ENCODE assay signal across 1 cellular context in genomic region chr10:63042256-63042655, GRCh38.
TF ChIP-seq lines count a peak whose summit lies in the region.

No MANE protein-coding gene starts in this region.

TF ChIP-seq in K562, 482 proteins besides CTCF, POLR2A, EP300 and RAD21 (continued from another document and continues in another):
- TF ChIP-seq, protein P1, sequence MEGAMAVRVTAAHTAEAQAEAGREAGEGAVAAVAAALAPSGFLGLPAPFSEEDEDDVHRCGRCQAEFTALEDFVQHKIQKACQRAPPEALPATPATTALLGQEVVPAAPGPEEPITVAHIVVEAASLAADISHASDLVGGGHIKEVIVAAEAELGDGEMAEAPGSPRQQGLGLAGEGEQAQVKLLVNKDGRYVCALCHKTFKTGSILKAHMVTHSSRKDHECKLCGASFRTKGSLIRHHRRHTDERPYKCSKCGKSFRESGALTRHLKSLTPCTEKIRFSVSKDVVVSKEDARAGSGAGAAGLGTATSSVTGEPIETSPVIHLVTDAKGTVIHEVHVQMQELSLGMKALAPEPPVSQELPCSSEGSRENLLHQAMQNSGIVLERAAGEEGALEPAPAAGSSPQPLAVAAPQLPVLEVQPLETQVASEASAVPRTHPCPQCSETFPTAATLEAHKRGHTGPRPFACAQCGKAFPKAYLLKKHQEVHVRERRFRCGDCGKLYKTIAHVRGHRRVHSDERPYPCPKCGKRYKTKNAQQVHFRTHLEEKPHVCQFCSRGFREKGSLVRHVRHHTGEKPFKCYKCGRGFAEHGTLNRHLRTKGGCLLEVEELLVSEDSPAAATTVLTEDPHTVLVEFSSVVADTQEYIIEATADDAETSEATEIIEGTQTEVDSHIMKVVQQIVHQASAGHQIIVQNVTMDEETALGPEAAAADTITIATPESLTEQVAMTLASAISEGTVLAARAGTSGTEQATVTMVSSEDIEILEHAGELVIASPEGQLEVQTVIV (CRISPR knock-in tag; IDR thresholded peaks at IDR 0.05; ENCODE audit: borderline replicate concordance) = no peak
- TF ChIP-seq HNRNPL (IDR thresholded peaks at IDR 0.05; ENCODE audit: low read depth, low read length) (no peak), ZNF79 (CRISPR knock-in tag; IDR thresholded peaks at IDR 0.05; ENCODE audit: low read depth) (no peak), RUNX1 (IDR thresholded peaks at IDR 0.05; ENCODE audit: low read depth) (no peak), PHF8 (IDR thresholded peaks at IDR 0.05; ENCODE audit: borderline replicate concordance, low read length) (no peak), SRSF3 (IDR thresholded peaks at IDR 0.05; ENCODE audit: insufficient read depth, low read length) (no peak), HCFC1 (IDR thresholded peaks at IDR 0.05; ENCODE audit: low read depth, low read length) (no peak), XRCC4 (IDR thresholded peaks at IDR 0.05; ENCODE audit: extremely low read depth, insufficient read depth, insufficient read length) (no peak), HDAC8 (tag; IDR thresholded peaks at IDR 0.05) (no peak), E2F4 (CRISPR knock-in tag; IDR thresholded peaks at IDR 0.05; ENCODE audit: low read depth) (no peak), KAT2B (IDR thresholded peaks at IDR 0.05; ENCODE audit: low read depth, low read length) (no peak), FOXK2 (conservative IDR thresholded peaks at IDR 0.05 in 1 of 2, IDR thresholded peaks at IDR 0.05 in 1 of 2; ENCODE audit: low read depth in 2 of 2) (no peak), HMGN3 (IDR thresholded peaks at IDR 0.05; ENCODE audit: borderline replicate concordance, extremely low read depth, insufficient read length, low read depth, low read length) (no peak), MAFG (tag; conservative IDR thresholded peaks at IDR 0.05) (no peak), SNAPC5 (CRISPR knock-in tag; IDR thresholded peaks at IDR 0.05) (no peak), HBP1 (CRISPR knock-in tag; IDR thresholded peaks at IDR 0.05) (no peak), NFIC (IDR thresholded peaks at IDR 0.05) (no peak), FOXJ3 (CRISPR knock-in tag; IDR thresholded peaks at IDR 0.05) (no peak), TRIM24 (IDR thresholded peaks at IDR 0.05) (no peak), KDM5B (IDR thresholded peaks at IDR 0.05; ENCODE audit: insufficient replicate concordance, low read depth, low read length) (no peak), ZNF184 (CRISPR knock-in tag; IDR thresholded peaks at IDR 0.05) (no peak), MYC (IDR thresholded peaks at IDR 0.05; ENCODE audit: low read depth, low read length) (peak; percentile 20; the same call in 1 of the 2 replicates), MYC (CRISPR knock-in tag; IDR thresholded peaks at IDR 0.05; ENCODE audit: borderline replicate concordance, low read depth) (no peak), GTF3C2 (IDR thresholded peaks at IDR 0.05; ENCODE audit: borderline replicate concordance, extremely low read depth, insufficient read length) (no peak), ZNF644 (tag; IDR thresholded peaks at IDR 0.05; ENCODE audit: low read depth) (no peak), TAF9B (IDR thresholded peaks at IDR 0.05; ENCODE audit: partially characterized antibody) (no peak), GTF2A2 (tag; IDR thresholded peaks at IDR 0.05) (no peak), JUNB (CRISPR knock-in tag; conservative IDR thresholded peaks at IDR 0.05) (peak; percentile 45; the same call in 1 of the 2 replicates), NKRF (IDR thresholded peaks at IDR 0.05; ENCODE audit: borderline replicate concordance) (no peak), SRF (CRISPR knock-in tag; IDR thresholded peaks at IDR 0.05) (no peak), C11orf30 (IDR thresholded peaks at IDR 0.05; ENCODE audit: low read depth) (peak; percentile 53; the same call in 1 of the 2 replicates), FUS (optimal IDR thresholded peaks at IDR 0.05; ENCODE audit: low read depth, low read length) (no peak), CREB3L1 (IDR thresholded peaks at IDR 0.05; ENCODE audit: borderline replicate concordance, low read depth) (no peak), ZBTB8A (IDR thresholded peaks at IDR 0.05; ENCODE audit: partially characterized antibody) (no peak), JUND (IDR thresholded peaks at IDR 0.05; ENCODE audit: borderline replicate concordance, low read depth, low read length) (peak; percentile 92), JUND (tag; IDR thresholded peaks at IDR 0.05; ENCODE audit: borderline replicate concordance, low read depth, low read length) (peak; percentile 90; the same call in 2 of the 3 replicates), POLR2B (IDR thresholded peaks at IDR 0.05; ENCODE audit: low read depth, partially characterized antibody) (no peak), ARNT (IDR thresholded peaks at IDR 0.05) (no peak)
- TF ChIP-seq, protein P2, sequence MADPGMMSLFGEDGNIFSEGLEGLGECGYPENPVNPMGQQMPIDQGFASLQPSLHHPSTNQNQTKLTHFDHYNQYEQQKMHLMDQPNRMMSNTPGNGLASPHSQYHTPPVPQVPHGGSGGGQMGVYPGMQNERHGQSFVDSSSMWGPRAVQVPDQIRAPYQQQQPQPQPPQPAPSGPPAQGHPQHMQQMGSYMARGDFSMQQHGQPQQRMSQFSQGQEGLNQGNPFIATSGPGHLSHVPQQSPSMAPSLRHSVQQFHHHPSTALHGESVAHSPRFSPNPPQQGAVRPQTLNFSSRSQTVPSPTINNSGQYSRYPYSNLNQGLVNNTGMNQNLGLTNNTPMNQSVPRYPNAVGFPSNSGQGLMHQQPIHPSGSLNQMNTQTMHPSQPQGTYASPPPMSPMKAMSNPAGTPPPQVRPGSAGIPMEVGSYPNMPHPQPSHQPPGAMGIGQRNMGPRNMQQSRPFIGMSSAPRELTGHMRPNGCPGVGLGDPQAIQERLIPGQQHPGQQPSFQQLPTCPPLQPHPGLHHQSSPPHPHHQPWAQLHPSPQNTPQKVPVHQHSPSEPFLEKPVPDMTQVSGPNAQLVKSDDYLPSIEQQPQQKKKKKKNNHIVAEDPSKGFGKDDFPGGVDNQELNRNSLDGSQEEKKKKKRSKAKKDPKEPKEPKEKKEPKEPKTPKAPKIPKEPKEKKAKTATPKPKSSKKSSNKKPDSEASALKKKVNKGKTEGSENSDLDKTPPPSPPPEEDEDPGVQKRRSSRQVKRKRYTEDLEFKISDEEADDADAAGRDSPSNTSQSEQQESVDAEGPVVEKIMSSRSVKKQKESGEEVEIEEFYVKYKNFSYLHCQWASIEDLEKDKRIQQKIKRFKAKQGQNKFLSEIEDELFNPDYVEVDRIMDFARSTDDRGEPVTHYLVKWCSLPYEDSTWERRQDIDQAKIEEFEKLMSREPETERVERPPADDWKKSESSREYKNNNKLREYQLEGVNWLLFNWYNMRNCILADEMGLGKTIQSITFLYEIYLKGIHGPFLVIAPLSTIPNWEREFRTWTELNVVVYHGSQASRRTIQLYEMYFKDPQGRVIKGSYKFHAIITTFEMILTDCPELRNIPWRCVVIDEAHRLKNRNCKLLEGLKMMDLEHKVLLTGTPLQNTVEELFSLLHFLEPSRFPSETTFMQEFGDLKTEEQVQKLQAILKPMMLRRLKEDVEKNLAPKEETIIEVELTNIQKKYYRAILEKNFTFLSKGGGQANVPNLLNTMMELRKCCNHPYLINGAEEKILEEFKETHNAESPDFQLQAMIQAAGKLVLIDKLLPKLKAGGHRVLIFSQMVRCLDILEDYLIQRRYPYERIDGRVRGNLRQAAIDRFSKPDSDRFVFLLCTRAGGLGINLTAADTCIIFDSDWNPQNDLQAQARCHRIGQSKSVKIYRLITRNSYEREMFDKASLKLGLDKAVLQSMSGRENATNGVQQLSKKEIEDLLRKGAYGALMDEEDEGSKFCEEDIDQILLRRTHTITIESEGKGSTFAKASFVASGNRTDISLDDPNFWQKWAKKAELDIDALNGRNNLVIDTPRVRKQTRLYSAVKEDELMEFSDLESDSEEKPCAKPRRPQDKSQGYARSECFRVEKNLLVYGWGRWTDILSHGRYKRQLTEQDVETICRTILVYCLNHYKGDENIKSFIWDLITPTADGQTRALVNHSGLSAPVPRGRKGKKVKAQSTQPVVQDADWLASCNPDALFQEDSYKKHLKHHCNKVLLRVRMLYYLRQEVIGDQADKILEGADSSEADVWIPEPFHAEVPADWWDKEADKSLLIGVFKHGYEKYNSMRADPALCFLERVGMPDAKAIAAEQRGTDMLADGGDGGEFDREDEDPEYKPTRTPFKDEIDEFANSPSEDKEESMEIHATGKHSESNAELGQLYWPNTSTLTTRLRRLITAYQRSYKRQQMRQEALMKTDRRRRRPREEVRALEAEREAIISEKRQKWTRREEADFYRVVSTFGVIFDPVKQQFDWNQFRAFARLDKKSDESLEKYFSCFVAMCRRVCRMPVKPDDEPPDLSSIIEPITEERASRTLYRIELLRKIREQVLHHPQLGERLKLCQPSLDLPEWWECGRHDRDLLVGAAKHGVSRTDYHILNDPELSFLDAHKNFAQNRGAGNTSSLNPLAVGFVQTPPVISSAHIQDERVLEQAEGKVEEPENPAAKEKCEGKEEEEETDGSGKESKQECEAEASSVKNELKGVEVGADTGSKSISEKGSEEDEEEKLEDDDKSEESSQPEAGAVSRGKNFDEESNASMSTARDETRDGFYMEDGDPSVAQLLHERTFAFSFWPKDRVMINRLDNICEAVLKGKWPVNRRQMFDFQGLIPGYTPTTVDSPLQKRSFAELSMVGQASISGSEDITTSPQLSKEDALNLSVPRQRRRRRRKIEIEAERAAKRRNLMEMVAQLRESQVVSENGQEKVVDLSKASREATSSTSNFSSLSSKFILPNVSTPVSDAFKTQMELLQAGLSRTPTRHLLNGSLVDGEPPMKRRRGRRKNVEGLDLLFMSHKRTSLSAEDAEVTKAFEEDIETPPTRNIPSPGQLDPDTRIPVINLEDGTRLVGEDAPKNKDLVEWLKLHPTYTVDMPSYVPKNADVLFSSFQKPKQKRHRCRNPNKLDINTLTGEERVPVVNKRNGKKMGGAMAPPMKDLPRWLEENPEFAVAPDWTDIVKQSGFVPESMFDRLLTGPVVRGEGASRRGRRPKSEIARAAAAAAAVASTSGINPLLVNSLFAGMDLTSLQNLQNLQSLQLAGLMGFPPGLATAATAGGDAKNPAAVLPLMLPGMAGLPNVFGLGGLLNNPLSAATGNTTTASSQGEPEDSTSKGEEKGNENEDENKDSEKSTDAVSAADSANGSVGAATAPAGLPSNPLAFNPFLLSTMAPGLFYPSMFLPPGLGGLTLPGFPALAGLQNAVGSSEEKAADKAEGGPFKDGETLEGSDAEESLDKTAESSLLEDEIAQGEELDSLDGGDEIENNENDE (IDR thresholded peaks at IDR 0.05; ENCODE audit: low read depth, low read length) = no peak
